23 cellular contexts compared by ENCODE assay signal in the genomic region with DNA sequence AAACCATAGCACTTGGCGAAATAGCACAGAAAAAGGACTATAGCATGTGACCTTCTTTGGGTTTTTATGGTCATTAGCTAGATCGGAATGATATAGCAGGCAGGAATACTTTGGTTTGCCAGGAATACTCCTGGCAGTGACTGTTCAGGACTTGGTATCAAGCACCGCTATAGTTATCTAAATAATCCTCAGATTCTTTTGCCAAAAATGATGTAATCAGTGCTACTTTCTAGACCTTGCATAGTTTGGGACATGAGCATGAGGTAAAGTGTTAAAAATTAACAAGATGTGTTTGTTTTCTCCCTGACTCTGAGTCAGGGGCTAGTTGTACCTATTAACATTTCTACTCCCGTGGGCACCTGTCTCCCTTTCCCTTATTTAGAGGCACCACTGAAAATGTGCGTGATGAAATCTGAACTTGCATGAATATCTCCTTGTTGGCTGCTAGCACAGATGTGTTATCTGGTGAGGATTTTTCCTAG.
A peak's percentile ranks its signal among the peaks of the same experiment; 100 is the strongest.
DNase-seq lines count a peak whose midpoint lies in the region; ATAC-seq, FAIRE-seq and TF ChIP-seq lines count a peak whose summit lies in the region.
"Had no signal": no experiment of that assay in that cellular context is flagged by ENCODE, and none has a peak within 500 bp of the region (broad histone marks: within the 10 kb centered on the region; RNA-seq: fewer than 3 reads in every experiment).

No MANE protein-coding gene starts in this region.

- H3K27ac ChIP-seq in A549 (peak overlapping the region; percentile 15 to 54; a peak in 5 of 6 replicates), right lobe of liver (peak overlapping the region; percentile 47 to 78 (median 52))
- H3K27ac ChIP-seq: C4-2B, RWPE1, upper lobe of right lung had no signal

- no peak; a peak in 1 of 5 replicates for TF ChIP-seq EP300 in A549 (IDR thresholded peaks at IDR 0.05)

- peaks cover 26% of the 10 kb centered on the region for H3K4me1 ChIP-seq in A549
- H3K4me1 ChIP-seq in right lobe of liver, result peaks cover 0 to 15% (median 0%) of the 10 kb centered on the region in 4 donors
- H3K4me1 ChIP-seq: upper lobe of right lung had no signal

- H3K4me3 ChIP-seq in A549 (no peak overlapping the region), LNCaP clone FGC (ENCODE audit: low read depth, low read length) (no peak overlapping the region), fibroblast of villous mesenchyme (ENCODE audit: low read depth, low read length) (no peak overlapping the region), right lobe of liver (no peak overlapping the region)
- H3K4me3 ChIP-seq: smooth muscle cell, upper lobe of right lung had no signal

- POLR2A ChIA-PET in A549 (lab: Yijun Ruan, JAX), result no interaction called here

- no peaks in the 10 kb centered on the region for H3K27me3 ChIP-seq in right lobe of liver
- H3K27me3 ChIP-seq: upper lobe of right lung had no signal

- no peak for TF ChIP-seq RAD21 in A549 (conservative IDR thresholded peaks at IDR 0.05 in 1 of 2, IDR thresholded peaks at IDR 0.05 in 1 of 2)

- intact Hi-C loops in right lobe of liver (cut with DNase I), result no loop called here

- whole genome bisulfite sequencing in A549 (ENCODE audit: missing lambda C conversion rate), result 45% methylated on average over 5 of the region's 5 CpGs
- 22% methylated on average over 5 of the region's 5 CpGs for WGBS in right lobe of liver (ENCODE audit: insufficient coverage, low coverage, low lambda C conversion rate, missing lambda C conversion rate)

- DNase-seq in A549 (ENCODE audit: low read depth in 1 of 2, low spot score in 1 of 2), result peak in 1 of 2 experiments; percentile 21
- DNase-seq in LNCaP clone FGC (ENCODE audit: low read depth), result peak; percentile 47
- peak; percentile 27 for DNase-seq in fibroblast of villous mesenchyme (ENCODE audit: low read depth)
- no peak for DNase-seq in right lobe of liver
- no peak for DNase-seq in NCI-H82 treated with DMSO at 0.1 percent for 48 hours (lab: John Stamatoyannopoulos, UW; ENCODE audit: unreplicated experiment)
- DNase-seq in NCI-H2227 (lab: John Stamatoyannopoulos, UW; ENCODE audit: unreplicated experiment), result no peak
- DNase-seq in GM20000 (ENCODE audit: low spot score), result no peak
- no peak for DNase-seq in GM19239 (ENCODE audit: insufficient read length, low spot score)
- DNase-seq: activated CD8-positive, alpha-beta memory T cell treated with anti-CD3 and anti-CD28 coated beads for 24 hours; activated naive CD4-positive, alpha-beta T cell treated with Interleukin-2 at 50 U/mL for 16 hours; activated T-cell treated with anti-CD3 and anti-CD28 coated beads, Interleukin-2, amount 50 U/mL, for 1 hour; amniotic stem cell; endodermal cell; mesendoderm; NCI-H1417; NCI-H526 treated with DMSO at 0.1 percent for 48 hours; stimulated activated CD4-positive, alpha-beta T cell treated with anti-CD3 and anti-CD28 coated beads, Interleukin-2, amount 100 ng/mL, for 24 hours; upper lobe of right lung had no signal

- ATAC-seq in A549 (peak in 1 of 2 experiments; percentile 54; a peak in 3 of 6 replicates), right lobe of liver (peak; percentile 93 to 97 (median 94))
- ATAC-seq: HCT116, upper lobe of right lung had no signal

- TF ChIP-seq POLR2A in A549 (IDR thresholded peaks at IDR 0.05; ENCODE audit: low read length) (no peak), right lobe of liver (IDR thresholded peaks at IDR 0.05) (no peak)

- H3K9me3 ChIP-seq in A549, result no peaks in the 10 kb centered on the region
- no peaks in the 10 kb centered on the region for H3K9me3 ChIP-seq in right lobe of liver
- H3K9me3 ChIP-seq: upper lobe of right lung had no signal

- no peaks in the 10 kb centered on the region for H3K36me3 ChIP-seq in right lobe of liver
- H3K36me3 ChIP-seq: upper lobe of right lung had no signal

- TF ChIP-seq CTCF in A549 (IDR thresholded peaks at IDR 0.05) (no peak), LNCaP clone FGC (IDR thresholded peaks at IDR 0.05; ENCODE audit: control insufficient read depth, extremely low read depth, insufficient read depth) (no peak), fibroblast of villous mesenchyme (IDR thresholded peaks at IDR 0.05; ENCODE audit: insufficient read depth, low read depth, low read length) (no peak), right lobe of liver (IDR thresholded peaks at IDR 0.05) (no peak), GM20000 (IDR thresholded peaks at IDR 0.05; ENCODE audit: extremely low read depth, missing control alignments) (no peak)

- no peak for FAIRE-seq in A549 (lab: Jason Lieb, UNC)
- no peak for FAIRE-seq in GM19239 (lab: Jason Lieb, UNC)
- FAIRE-seq: G401.6 had no signal

- CTCF ChIA-PET in A549 (lab: Yijun Ruan, JAX), result no interaction called here

- H3K4me2 ChIP-seq in A549, result peak overlapping the region; percentile 62
- H3K4me2 ChIP-seq: smooth muscle cell had no signal

TF ChIP-seq in A549, 52 proteins besides CTCF, POLR2A, EP300 and RAD21:
- TF ChIP-seq GATA3 (IDR thresholded peaks at IDR 0.05; ENCODE audit: borderline replicate concordance) (peak; percentile 15; the same call in 1 of the 2 replicates), PHF8 (IDR thresholded peaks at IDR 0.05; ENCODE audit: borderline replicate concordance, low read depth) (no peak), JUNB (IDR thresholded peaks at IDR 0.05) (0 out of 2 replicates have a peak, but pooled peaks have one; percentile 26)

Comparison
In these comparisons a context has a peak if more than half of its experiments do, and no peak if none do; other contexts are left out.
1. DNase-seq: peak in LNCaP clone FGC (single experiment) and fibroblast of villous mesenchyme (single experiment); none in right lobe of liver (0 of 3), NCI-H82 treated with DMSO at 0.1 percent for 48 hours (single experiment), NCI-H2227 (single experiment), GM20000 (single experiment) and GM19239 (single experiment).